ENCODE assay signal across 10 cellular contexts in genomic region chr11:13114566-13115465, GRCh38.
DNase-seq lines count a peak whose midpoint lies in the region; FAIRE-seq and TF ChIP-seq lines count a peak whose summit lies in the region.
"Had no signal": no experiment of that assay in that cellular context is flagged by ENCODE, and none has a peak within 500 bp of the region (broad histone marks: within the 10 kb centered on the region; RNA-seq: fewer than 3 reads in every experiment).

No MANE protein-coding gene starts in this region.

- no peak overlapping the region for H3K27ac ChIP-seq in small intestine (ENCODE audit: low read depth in 1 of 2, low read length in 1 of 2)
- H3K27ac ChIP-seq: adrenal gland had no signal

- TF ChIP-seq CTCF in bronchial epithelial cell (IDR thresholded peaks at IDR 0.05; ENCODE audit: insufficient read depth, low read length, severe bottlenecking): peak; percentile 50

- H3K36me3 ChIP-seq in bronchial epithelial cell (ENCODE audit: control insufficient read depth, insufficient read depth, low read length) (no peaks in the 10 kb centered on the region), small intestine (ENCODE audit: control insufficient read depth in 2 of 2, insufficient read depth in 2 of 2, low read length in 2 of 2) (no peaks in the 10 kb centered on the region)
- H3K36me3 ChIP-seq: adrenal gland had no signal

- H3K4me1 ChIP-seq in small intestine (ENCODE audit: control insufficient read depth in 2 of 2, insufficient read depth in 1 of 2, low read depth in 1 of 2, low read length in 1 of 2): no peaks in the 10 kb centered on the region
- H3K4me1 ChIP-seq: adrenal gland had no signal

- H3K27me3 ChIP-seq in bronchial epithelial cell (ENCODE audit: control insufficient read depth, insufficient read depth, low read length) (no peaks in the 10 kb centered on the region), small intestine (ENCODE audit: control insufficient read depth in 2 of 2, insufficient read depth in 2 of 2, low read length in 2 of 2) (no peaks in the 10 kb centered on the region)
- H3K27me3 ChIP-seq: adrenal gland had no signal

- DNase-seq in NCI-H524 (lab: John Stamatoyannopoulos, UW) (peak; percentile 34 to 73), NCI-H524 treated with DMSO at 0.1 percent for 48 hours (lab: John Stamatoyannopoulos, UW) (no peak), NCI-H1930 (lab: John Stamatoyannopoulos, UW) (peak; percentile 73 to 77), bronchial epithelial cell (ENCODE audit: low read depth) (no peak), small intestine (peak; percentile 29), activated gamma-delta T cell treated with Interleukin-2 at 50 U/mL for 16 hours (no peak), NCI-H2227 (lab: John Stamatoyannopoulos, UW; ENCODE audit: unreplicated experiment) (no peak), GM03348 (ENCODE audit: low spot score) (no peak)
- DNase-seq: adrenal gland; naive thymus-derived CD8-positive, alpha-beta T cell had no signal

- H3K9me3 ChIP-seq in small intestine (ENCODE audit: control insufficient read depth, low read depth): no peaks in the 10 kb centered on the region
- H3K9me3 ChIP-seq: adrenal gland had no signal

- H3K4me3 ChIP-seq in bronchial epithelial cell (ENCODE audit: low read depth, low read length): no peak overlapping the region
- no peak overlapping the region for H3K4me3 ChIP-seq in small intestine (ENCODE audit: low read depth in 1 of 2, low read length in 2 of 2)
- H3K4me3 ChIP-seq: adrenal gland had no signal

- FAIRE-seq in bronchial epithelial cell (lab: Jason Lieb, UNC) (no peak), small intestine (lab: Jason Lieb, UNC) (no peak)

- WGBS in small intestine, 3 donors: 47 to 67% (median 60%) methylated on average over 6 of the region's 6 CpGs

Comparison
In these comparisons a context has a peak if more than half of its experiments do, and no peak if none do; other contexts are left out.
1. DNase-seq: peak in NCI-H524 (2 of 2), NCI-H1930 (2 of 2) and small intestine (single experiment); none in NCI-H524 treated with DMSO at 0.1 percent for 48 hours (single experiment), bronchial epithelial cell (single experiment), activated gamma-delta T cell treated with Interleukin-2 at 50 U/mL for 16 hours (single experiment), NCI-H2227 (single experiment) and GM03348 (single experiment).